Comparison of ENCODE assay signal across 8 cellular contexts in the genomic region with DNA sequence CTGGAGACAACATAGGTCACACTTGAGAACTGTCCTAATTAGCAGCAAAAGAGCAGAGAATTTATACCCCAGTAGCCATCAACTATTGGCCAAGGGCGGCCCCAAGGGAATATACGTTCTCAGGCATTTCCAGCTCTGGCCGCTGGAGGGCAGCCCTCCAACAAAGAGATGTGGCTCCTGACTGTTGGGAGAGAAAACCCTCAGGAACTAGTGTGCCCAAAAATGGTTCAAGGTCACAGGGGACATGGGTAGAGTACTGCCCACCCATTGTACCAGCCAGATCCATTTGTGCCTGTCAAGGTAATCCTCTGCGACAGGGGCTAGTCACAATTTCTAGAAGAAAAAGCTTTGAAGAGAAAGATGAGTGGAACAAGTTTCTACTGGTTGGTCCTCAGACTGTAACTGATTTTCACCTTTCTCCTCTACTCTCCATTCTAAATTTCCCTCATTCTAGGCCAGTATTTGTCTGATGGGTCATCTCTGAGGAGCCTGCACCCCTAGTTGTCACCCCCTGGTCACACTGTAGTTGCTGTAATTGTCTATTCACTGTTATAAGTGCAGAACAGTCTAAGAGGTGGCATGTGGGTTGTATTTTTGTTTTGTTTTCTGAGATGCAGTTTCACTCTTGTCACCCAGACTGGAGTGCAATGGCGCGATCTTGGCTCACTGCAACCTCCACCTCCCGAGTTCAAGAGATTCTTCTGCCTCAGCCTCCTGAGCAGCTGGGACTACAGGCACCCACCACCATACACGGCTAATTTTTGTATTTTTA. TPM values are rescaled to one million over a fixed set of nuclear protein-coding genes. Genes with fewer than 3 reads are reported as not detected.
DNase-seq lines count a peak whose midpoint lies in the region; ATAC-seq, FAIRE-seq and TF ChIP-seq lines count a peak whose summit lies in the region.

No MANE protein-coding gene starts in this region.

- DNase-seq in DMS53 treated with DMSO at 0.1 percent for 48 hours (lab: John Stamatoyannopoulos, UW; ENCODE audit: unreplicated experiment) (peak; percentile 53), Kasumi-1 (lab: John Stamatoyannopoulos, UW) (peak; percentile 73 to 82), RKO (ENCODE audit: low spot score) (peak; percentile 69), posterior cingulate gyrus (peak; percentile 32 to 93 (median 74)), urothelium cell line (ENCODE audit: low spot score) (peak; percentile 20)
- DNase-seq in activated T-helper 9 cell treated with anti-CD3 and anti-CD28 coated beads, Interleukin-2, amount 50 U/mL, for 16 hours (ENCODE audit: low read depth) = peak; percentile 52

- H3K4me3 ChIP-seq in gastroesophageal sphincter = no peak overlapping the region

- WGBS in gastroesophageal sphincter (ENCODE audit: low coverage in 1 of 2), 2 donors = 0 to 26% methylated on average over 1 to 5 of the region's 8 CpGs

- intact Hi-C loops in posterior cingulate gyrus (cut with DNase I) = loop anchor here (1.0 kb wide), 1 partner anchor 386 kb away; no protein-coding TSS in a partner anchor

- no peak overlapping the region for H3K27ac ChIP-seq in gastroesophageal sphincter

- no peak for TF ChIP-seq POLR2A in gastroesophageal sphincter (IDR thresholded peaks at IDR 0.05)

- TF ChIP-seq CTCF in gastroesophageal sphincter (IDR thresholded peaks at IDR 0.05) = peak; percentile 62 to 81 (median 68)

- no peak for FAIRE-seq in urothelium cell line (lab: Jason Lieb, UNC)

- H3K9me3 ChIP-seq in gastroesophageal sphincter = no peaks in the 10 kb centered on the region

- no peaks in the 10 kb centered on the region for H3K27me3 ChIP-seq in gastroesophageal sphincter

- no peaks in the 10 kb centered on the region for H3K36me3 ChIP-seq in gastroesophageal sphincter

- H3K4me1 ChIP-seq in gastroesophageal sphincter = peaks cover 0 to 3% (median 0%) of the 10 kb centered on the region in 3 donors

- ATAC-seq in GM21576 (IDR thresholded peaks at IDR 0.05; ENCODE audit: unreplicated experiment) (peak; percentile 82), gastroesophageal sphincter (no peak)

- TF ChIP-seq EP300 in gastroesophageal sphincter (IDR thresholded peaks at IDR 0.05) = no peak

RNA-seq across cellular contexts. Expression of a gene that starts 14.7 kb away (rescaled TPM):
- total RNA-seq in gastroesophageal sphincter = not detected

Comparison
In these comparisons a context has a peak if more than half of its experiments do, and no peak if none do; other contexts are left out.
1. DNase-seq: peak in every context shown above with its lines; median percentile 78 in Kasumi-1; 74 in posterior cingulate gyrus; 69 in RKO; 53 in DMS53 treated with DMSO at 0.1 percent for 48 hours; 52 in activated T-helper 9 cell treated with anti-CD3 and anti-CD28 coated beads, Interleukin-2, amount 50 U/mL, for 16 hours; 20 in urothelium cell line.